1 cellular context compared by ENCODE assay signal in the genomic region with DNA sequence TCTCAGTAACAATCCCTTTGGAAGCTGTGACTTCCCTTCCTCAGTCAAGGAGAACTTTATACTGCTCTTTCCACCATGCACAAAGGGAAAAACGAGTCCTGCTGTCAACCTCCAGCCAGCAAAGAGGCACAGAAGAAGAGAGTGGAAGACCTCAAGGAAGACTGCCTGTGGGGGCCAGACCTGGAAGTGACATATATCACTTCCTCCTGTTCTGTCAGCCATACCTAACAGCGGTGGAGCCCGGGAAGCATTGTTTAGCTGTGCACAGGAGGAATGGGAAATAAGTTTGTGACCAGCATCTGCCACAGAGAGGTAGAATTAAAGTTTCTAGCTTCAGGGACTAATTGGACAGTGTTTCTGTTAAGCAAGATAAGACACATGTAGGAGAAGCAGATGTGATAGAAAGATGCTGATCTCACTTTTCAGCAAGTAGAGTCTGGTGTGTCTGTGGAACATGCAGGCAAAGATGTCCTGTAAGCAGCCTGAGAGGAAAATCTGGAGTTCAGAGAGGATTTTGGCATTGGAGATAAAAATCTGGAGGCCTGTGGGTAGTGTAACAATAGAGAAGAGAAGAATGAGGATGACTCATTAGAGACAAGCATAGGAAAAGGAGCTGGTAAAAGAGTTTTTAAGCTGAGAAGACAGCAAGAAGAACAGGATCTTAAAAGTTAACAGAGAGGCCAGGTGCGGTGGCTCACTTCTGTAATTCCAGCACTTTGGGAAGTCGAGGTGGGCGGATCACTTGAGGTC.
TF ChIP-seq lines count a peak whose summit lies in the region.

No MANE protein-coding gene starts in this region.

TF ChIP-seq in H1, 55 proteins besides CTCF, POLR2A, EP300 and RAD21:
- TF ChIP-seq SP2 (IDR thresholded peaks at IDR 0.05; ENCODE audit: low read length) (no peak), ASH2L (IDR thresholded peaks at IDR 0.05; ENCODE audit: low read length) (no peak), SRF (IDR thresholded peaks at IDR 0.05; ENCODE audit: low read depth, low read length) (no peak), TBP (IDR thresholded peaks at IDR 0.05; ENCODE audit: low read depth, low read length) (no peak), SIX5 (IDR thresholded peaks at IDR 0.05; ENCODE audit: low read depth, low read length) (no peak), KDM5A (IDR thresholded peaks at IDR 0.05; ENCODE audit: low read length) (no peak), SUZ12 (IDR thresholded peaks at IDR 0.05; ENCODE audit: low read length) (no peak), CTBP2 (IDR thresholded peaks at IDR 0.05; ENCODE audit: borderline replicate concordance, insufficient read depth, insufficient read length, low read length) (no peak), SP4 (IDR thresholded peaks at IDR 0.05; ENCODE audit: low read length) (no peak), HDAC2 (IDR thresholded peaks at IDR 0.05; ENCODE audit: borderline replicate concordance in 1 of 2, low read depth in 2 of 2, low read length in 2 of 2) (no peak), ZNF274 (IDR thresholded peaks at IDR 0.05; ENCODE audit: borderline replicate concordance, extremely low read depth, low read length) (no peak), POLR2AphosphoS5 (IDR thresholded peaks at IDR 0.05; ENCODE audit: low read depth, low read length) (no peak)
- TF ChIP-seq, protein P1, sequence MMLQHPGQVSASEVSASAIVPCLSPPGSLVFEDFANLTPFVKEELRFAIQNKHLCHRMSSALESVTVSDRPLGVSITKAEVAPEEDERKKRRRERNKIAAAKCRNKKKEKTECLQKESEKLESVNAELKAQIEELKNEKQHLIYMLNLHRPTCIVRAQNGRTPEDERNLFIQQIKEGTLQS (IDR thresholded peaks at IDR 0.05; ENCODE audit: insufficient read depth, low read depth, low read length) = no peak
- TF ChIP-seq, protein P2, sequence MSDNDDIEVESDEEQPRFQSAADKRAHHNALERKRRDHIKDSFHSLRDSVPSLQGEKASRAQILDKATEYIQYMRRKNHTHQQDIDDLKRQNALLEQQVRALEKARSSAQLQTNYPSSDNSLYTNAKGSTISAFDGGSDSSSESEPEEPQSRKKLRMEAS (IDR thresholded peaks at IDR 0.05) = no peak
- TF ChIP-seq, protein P3, sequence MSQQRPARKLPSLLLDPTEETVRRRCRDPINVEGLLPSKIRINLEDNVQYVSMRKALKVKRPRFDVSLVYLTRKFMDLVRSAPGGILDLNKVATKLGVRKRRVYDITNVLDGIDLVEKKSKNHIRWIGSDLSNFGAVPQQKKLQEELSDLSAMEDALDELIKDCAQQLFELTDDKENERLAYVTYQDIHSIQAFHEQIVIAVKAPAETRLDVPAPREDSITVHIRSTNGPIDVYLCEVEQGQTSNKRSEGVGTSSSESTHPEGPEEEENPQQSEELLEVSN (IDR thresholded peaks at IDR 0.05) = no peak
TF ChIP-seq in H1: peak in this region for 0.
